In the genomic region with DNA sequence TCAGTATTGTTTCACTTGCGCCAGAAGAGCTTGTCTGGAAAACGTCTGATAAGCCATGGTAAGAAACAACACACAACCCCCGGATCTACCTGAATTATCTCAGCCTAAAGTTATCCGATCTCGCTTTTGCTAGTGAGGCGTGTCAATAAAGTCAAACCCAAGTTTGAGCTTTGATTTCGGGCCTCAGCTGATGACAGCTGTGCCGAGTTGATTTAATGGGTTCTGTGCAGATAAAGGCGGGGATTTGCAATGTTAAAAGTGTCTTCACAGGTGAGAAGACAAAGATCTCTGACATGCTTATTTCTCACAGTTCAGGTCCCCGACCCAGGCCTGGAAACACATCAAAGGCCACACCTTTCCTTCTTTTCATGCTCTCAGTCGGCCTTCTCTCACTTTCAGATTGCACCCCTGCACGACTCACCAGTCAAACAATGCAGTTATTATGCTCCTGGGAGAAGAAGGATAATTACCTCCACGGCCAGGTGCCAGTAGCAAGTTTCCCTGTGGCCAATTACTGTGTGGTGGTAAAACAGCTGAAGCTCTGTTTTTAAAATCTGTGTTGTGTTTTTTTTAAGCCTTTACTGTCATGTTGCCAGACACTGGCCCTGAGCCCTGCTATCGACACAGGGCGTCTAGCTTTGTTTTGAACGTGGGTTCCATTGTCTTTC, we compare ENCODE assay signal across 11 cellular contexts.
DNase-seq lines count a peak whose midpoint lies in the region; TF ChIP-seq lines count a peak whose summit lies in the region.
"Had no signal": no experiment of that assay in that cellular context is flagged by ENCODE, and none has a peak within 500 bp of the region (broad histone marks: within the 10 kb centered on the region; RNA-seq: fewer than 3 reads in every experiment).

No MANE protein-coding gene starts in this region.

- H3K4me1 Mint-ChIP-seq in Calu3 (ENCODE audit: low read depth, unreplicated experiment): peaks cover 27% of the 10 kb centered on the region

- in situ Hi-C loops in ACHN (cut with HindIII; ENCODE audit: low pct_ligation_motif_present, low pct_unique_long_range_greater_than_20kb, low sequenced_read_pairs): no loop called here

- H3K9ac ChIP-seq in Karpas-422 (ENCODE audit: low read length): no peak overlapping the region

- H3K9me3 ChIP-seq in PC-9 (ENCODE audit: insufficient read depth, low read depth): no peaks in the 10 kb centered on the region
- H3K9me3 ChIP-seq in Karpas-422 (ENCODE audit: low read length): no peaks in the 10 kb centered on the region
- H3K9me3 ChIP-seq: MG63 had no signal

- CTCF ChIA-PET in Calu3 (lab: Charles Lee): interaction anchor here (0.6 to 1.3 kb wide), 8 partner anchors 21 to 322 kb away, joined by 3 to 6 read pairs (median 4); no protein-coding TSS in a partner anchor
- CTCF ChIA-PET in PC-9 (lab: Charles Lee): no interaction called here

- intact Hi-C loops in Calu3 (cut with micrococcal nuclease; ENCODE audit: unreplicated experiment): loop anchor here (5.0 kb wide), 1 partner anchor 37 kb away; no protein-coding TSS in a partner anchor
- intact Hi-C loops in PC-9 (cut with micrococcal nuclease; ENCODE audit: unreplicated experiment): no loop called here

- POLR2A ChIA-PET in PC-9 (lab: Charles Lee; ENCODE audit: unreplicated experiment): no interaction called here

- H3K36me3 ChIP-seq in PC-9 (ENCODE audit: low read depth) (no peaks in the 10 kb centered on the region), Karpas-422 (ENCODE audit: insufficient read depth, low read length) (no peaks in the 10 kb centered on the region)
- H3K36me3 ChIP-seq: MG63 had no signal

- peaks cover 2% of the 10 kb centered on the region for H3K9me3 Mint-ChIP-seq in Calu3 (ENCODE audit: low read depth, unreplicated experiment)

- peak overlapping the region; percentile 56 for H3K4me3 Mint-ChIP-seq in Calu3 (ENCODE audit: low read depth, unreplicated experiment)
- H3K4me3 Mint-ChIP-seq: B cell had no signal

- H3K36me3 Mint-ChIP-seq in Calu3 (ENCODE audit: insufficient read depth, unreplicated experiment): peaks cover 8% of the 10 kb centered on the region

- no peak for TF ChIP-seq CTCF in Calu3 (IDR thresholded peaks at IDR 0.05; ENCODE audit: unreplicated experiment)
- no peak for TF ChIP-seq CTCF in PC-9 (conservative IDR thresholded peaks at IDR 0.05)

- no peaks in the 10 kb centered on the region for H4K20me1 ChIP-seq in PC-9 (ENCODE audit: insufficient read depth)
- no peaks in the 10 kb centered on the region for H4K20me1 ChIP-seq in Karpas-422 (ENCODE audit: insufficient read depth, low read depth, low read length)

- no peaks in the 10 kb centered on the region for H3K27me3 Mint-ChIP-seq in Calu3 (ENCODE audit: unreplicated experiment)

- H3K4me1 ChIP-seq in PC-9 (replicated peaks; ENCODE audit: insufficient read depth): peaks cover 12% of the 10 kb centered on the region
- peaks cover 6% of the 10 kb centered on the region for H3K4me1 ChIP-seq in Karpas-422 (ENCODE audit: low read length)

- H3K4me3 ChIP-seq in PC-9 (no peak overlapping the region), Karpas-422 (ENCODE audit: low read length) (no peak overlapping the region)
- H3K4me3 ChIP-seq: MG63 had no signal

- H3K79me2 ChIP-seq in PC-9 (ENCODE audit: low read depth) (no peaks in the 10 kb centered on the region), Karpas-422 (ENCODE audit: low read length) (no peaks in the 10 kb centered on the region)

- peak; percentile 69 for DNase-seq in Calu3
- peak; percentile 96 for DNase-seq in NCI-H1105 (lab: John Stamatoyannopoulos, UW)
- peak in 1 of 2 experiments; percentile 66 for DNase-seq in PC-9
- peak; percentile 11 for DNase-seq in kidney glomerular epithelial cell (lab: John Stamatoyannopoulos, UW)
- DNase-seq in D341Med (ENCODE audit: low spot score): no peak
- no peak for DNase-seq in Karpas-422
- DNase-seq in activated gamma-delta T cell treated with Interleukin-2 at 50 U/mL for 16 hours: no peak
- no peak for DNase-seq in ACHN
- DNase-seq: aorta, MG63 had no signal

- H3K27me3 ChIP-seq in PC-9 (ENCODE audit: insufficient read depth, low read depth): no peaks in the 10 kb centered on the region
- no peaks in the 10 kb centered on the region for H3K27me3 ChIP-seq in Karpas-422 (ENCODE audit: low read length)
- H3K27me3 ChIP-seq: MG63 had no signal

- peak overlapping the region; percentile 93 for H3K27ac Mint-ChIP-seq in Calu3 (ENCODE audit: unreplicated experiment)
- H3K27ac Mint-ChIP-seq: B cell had no signal

- peak overlapping the region; percentile 43; the same call in 1 of the 2 replicates for H2AFZ ChIP-seq in PC-9
- H2AFZ ChIP-seq in Karpas-422 (ENCODE audit: low read length): no peak overlapping the region

- BruUV-seq in Calu3 (replicated peaks; lab: Mats Ljungman, UMichigan): no TSS peak
- no TSS peak for BruUV-seq in PC-9 (replicated peaks; lab: Mats Ljungman, UMichigan)

- no peaks in the 10 kb centered on the region for H3K9me2 ChIP-seq in PC-9 (ENCODE audit: insufficient read depth)
- no peaks in the 10 kb centered on the region for H3K9me2 ChIP-seq in Karpas-422 (replicated peaks; ENCODE audit: insufficient read depth, low read length)

- H3K4me2 ChIP-seq in PC-9 (no peak overlapping the region), Karpas-422 (ENCODE audit: low read depth, low read length, poor library complexity, severe bottlenecking) (no peak overlapping the region)

- H3F3A ChIP-seq in PC-9 (ENCODE audit: insufficient read depth, low read depth): no peaks in the 10 kb centered on the region

- peak overlapping the region; percentile 49 for H3K27ac ChIP-seq in PC-9
- no peak overlapping the region for H3K27ac ChIP-seq in Karpas-422 (ENCODE audit: low read length)

Comparison
In these comparisons a context has a peak if more than half of its experiments do, and no peak if none do; other contexts are left out.
1. DNase-seq: peak in Calu3 (single experiment), NCI-H1105 (single experiment) and kidney glomerular epithelial cell (single experiment); none in D341Med (single experiment), Karpas-422 (single experiment), activated gamma-delta T cell treated with Interleukin-2 at 50 U/mL for 16 hours (single experiment) and ACHN (single experiment).